ENCODE assay signal across 8 cellular contexts in genomic region chr5:55533806-55534435, GRCh38. TPM values are rescaled to one million over a fixed set of nuclear protein-coding genes. Genes with fewer than 3 reads are reported as not detected.
A peak's percentile ranks its signal among the peaks of the same experiment; 100 is the strongest.
DNase-seq lines count a peak whose midpoint lies in the region; ATAC-seq and TF ChIP-seq lines count a peak whose summit lies in the region.

No MANE protein-coding gene starts in this region.

- CTCF ChIA-PET in mammary epithelial cell (lab: Charles Lee; ENCODE audit: low non-redundant PET) = interaction anchor here (0.6 kb wide), 1 partner anchor 669 kb away, joined by 3 read pairs; no protein-coding TSS in a partner anchor

- H3K9ac ChIP-seq in mammary epithelial cell (ENCODE audit: insufficient read depth, low read length) = peak overlapping the region; percentile 89

- dilution Hi-C loops in mammary epithelial cell (cut with HindIII; ENCODE audit: low sequenced_read_pairs) = no loop called here

- H3K27me3 ChIP-seq in BE2C = no peaks in the 10 kb centered on the region
- H3K27me3 ChIP-seq in mammary epithelial cell (ENCODE audit: insufficient read depth, low read length) = no peaks in the 10 kb centered on the region

- peaks cover 32% of the 10 kb centered on the region for H3K79me2 ChIP-seq in mammary epithelial cell (ENCODE audit: insufficient read depth, low read length)

- H3K27ac ChIP-seq in mammary epithelial cell (ENCODE audit: insufficient read depth, low read depth, low read length) = peak overlapping the region; percentile 62

- H2AFZ ChIP-seq in mammary epithelial cell (ENCODE audit: low read depth, low read length) = peak overlapping the region; percentile 93

- peaks cover 4% of the 10 kb centered on the region; the same call in 1 of the 2 replicates for H3K4me1 ChIP-seq in BE2C
- H3K4me1 ChIP-seq in mammary epithelial cell (ENCODE audit: insufficient read depth, low read length) = peaks cover 11% of the 10 kb centered on the region

- no peaks in the 10 kb centered on the region for H3K9me3 ChIP-seq in BE2C
- H3K9me3 ChIP-seq in mammary epithelial cell (replicated peaks; ENCODE audit: insufficient read depth, low read length) = no peaks in the 10 kb centered on the region

- DNase-seq in BE2C (peak; percentile 73), NCI-H526 (lab: John Stamatoyannopoulos, UW) (peak; percentile 25 to 78), mammary epithelial cell (peak; percentile 24), iris pigment epithelial cell (ENCODE audit: low read depth) (peak; percentile 46)
- DNase-seq in stimulated activated naive CD8-positive, alpha-beta T cell treated with anti-CD3 and anti-CD28 coated beads, Interleukin-15, Interleukin-2, amounts not matched to agents 100 U/mL and 50 U/mL, for 24 hours = no peak
- DNase-seq in stimulated activated CD4-positive, alpha-beta T cell treated with anti-CD3 and anti-CD28 coated beads, Interleukin-12 subunit alpha, Interleukin-12 subunit beta, amount 100 ng/mL, for 4 hours = no peak

- peak overlapping the region; percentile 73 for H3K4me3 ChIP-seq in BE2C (ENCODE audit: low read depth, low read length)
- H3K4me3 ChIP-seq in mammary epithelial cell (replicated peaks in 1 of 3; ENCODE audit: insufficient read depth in 1 of 3, low read depth in 2 of 3, low read length in 3 of 3) = peak overlapping the region; percentile 52 to 93 (median 72)

- no TSS peak for BruUV-seq in mammary epithelial cell (replicated peaks; lab: Mats Ljungman, UMichigan)

- H3K36me3 ChIP-seq in BE2C (no peaks in the 10 kb centered on the region), mammary epithelial cell (ENCODE audit: insufficient read depth, low read length) (no peaks in the 10 kb centered on the region)

- intact Hi-C loops in mammary epithelial cell (cut with micrococcal nuclease) = loop anchor here (2.0 to 10.0 kb wide), 4 partner anchors 93 to 189 kb away; no protein-coding TSS in a partner anchor

- ATAC-seq in GM18861 (IDR thresholded peaks at IDR 0.05; ENCODE audit: unreplicated experiment) (peak; percentile 38), HG02981 (IDR thresholded peaks at IDR 0.05; ENCODE audit: unreplicated experiment) (peak; percentile 48)
- ATAC-seq in stimulated activated naive CD8-positive, alpha-beta T cell treated with anti-CD3 and anti-CD28 coated beads, Interleukin-15, Interleukin-2, amounts not matched to agents 100 U/mL and 50 U/mL, for 24 hours = peak; percentile 51

- H3K4me2 ChIP-seq in mammary epithelial cell (ENCODE audit: insufficient read depth, low read depth, low read length) = peak overlapping the region; percentile 87

- in situ Hi-C loops in mammary epithelial cell (cut with MboI; ENCODE audit: low sequenced_read_pairs in 2 of 2) = no loop called here

- no peaks in the 10 kb centered on the region for H4K20me1 ChIP-seq in mammary epithelial cell (ENCODE audit: insufficient read depth, low read length)

- no peak for TF ChIP-seq CTCF in BE2C (IDR thresholded peaks at IDR 0.05; ENCODE audit: low read depth, low read length)
- TF ChIP-seq CTCF in mammary epithelial cell (conservative IDR thresholded peaks at IDR 0.05 in 1 of 2, IDR thresholded peaks at IDR 0.05 in 1 of 2; ENCODE audit: extremely low read depth in 1 of 2, insufficient read depth in 1 of 2, low read depth in 1 of 2, low read length in 2 of 2) = peak in 1 of 2 donors; percentile 1

- WGBS in mammary epithelial cell (ENCODE audit: low coverage, missing lambda C conversion rate) = 2% methylated on average over 16 of the region's 22 CpGs

RNA-seq across cellular contexts. Expression of gene PLPP1, which starts 0.8 kb away (rescaled TPM):
- polyA plus RNA-seq in BE2C (2012; ENCODE audit: insufficient read depth, insufficient read length, low read depth) = 5.9 TPM
- total RNA-seq in mammary epithelial cell = 100 to 1,000 TPM in 1 of 2 donors, 10 to 100 TPM in 1; 18.8 to 122 TPM
- 18.3 TPM for polyA plus RNA-seq in mammary epithelial cell
- polyA minus RNA-seq in mammary epithelial cell = 9.1 TPM

Comparison
In these comparisons a context has a peak if more than half of its experiments do, and no peak if none do; other contexts are left out.
1. DNase-seq: peak in BE2C (single experiment), NCI-H526 (2 of 2), mammary epithelial cell (single experiment) and iris pigment epithelial cell (single experiment); none in stimulated activated naive CD8-positive, alpha-beta T cell treated with anti-CD3 and anti-CD28 coated beads, Interleukin-15, Interleukin-2, amounts not matched to agents 100 U/mL and 50 U/mL, for 24 hours (single experiment) and stimulated activated CD4-positive, alpha-beta T cell treated with anti-CD3 and anti-CD28 coated beads, Interleukin-12 subunit alpha, Interleukin-12 subunit beta, amount 100 ng/mL, for 4 hours (single experiment).
2. Peak in every context shown above with its lines, with median percentiles within 50 percentile points of each other: ATAC-seq.